In genomic region chr12:124750787-124751471, GRCh38 we compare ENCODE assay signal across 13 cellular contexts.
DNase-seq lines count a peak whose midpoint lies in the region; ATAC-seq and TF ChIP-seq lines count a peak whose summit lies in the region.
"Had no signal": no experiment of that assay in that cellular context is flagged by ENCODE, and none has a peak within 500 bp of the region (broad histone marks: within the 10 kb centered on the region; RNA-seq: fewer than 3 reads in every experiment).

No MANE protein-coding gene starts in this region.

- no peaks in the 10 kb centered on the region for H3K9me3 ChIP-seq in OCI-LY3 (ENCODE audit: insufficient read depth, low read length)
- peaks cover 0 to 3% (median 0%) of the 10 kb centered on the region in 4 donors for H3K9me3 ChIP-seq in upper lobe of left lung
- H3K9me3 ChIP-seq: ascending aorta, gastroesophageal sphincter had no signal

- no peak overlapping the region for H2AFZ ChIP-seq in OCI-LY3 (ENCODE audit: low read depth, low read length)

- DNase-seq in activated CD4-positive, alpha-beta memory T cell treated with anti-CD3 and anti-CD28 coated beads for 36 hours = peak; percentile 23
- no peak for DNase-seq in activated CD4-positive, alpha-beta memory T cell treated with anti-CD3 and anti-CD28 coated beads, Interleukin-2, amount 10 ng/mL, durations not matched to agents 7 days and 5 days
- DNase-seq in foreskin fibroblast (no peak), upper lobe of left lung (no peak), AG08396 (ENCODE audit: low spot score) (no peak)
- no peak for DNase-seq in activated naive CD8-positive, alpha-beta T cell treated with anti-CD3 and anti-CD28 coated beads for 36 hours
- no peak for DNase-seq in activated effector memory CD4-positive, alpha-beta T cell treated with Interleukin-2 at 50 U/mL for 16 hours
- DNase-seq: activated CD4-positive, alpha-beta T cell treated with anti-CD3 and anti-CD28 coated beads, Interleukin-2, amount 50 U/mL, for 48 hours; KBM-7 had no signal

- H3K4me2 ChIP-seq in OCI-LY3 (ENCODE audit: low read length) = no peak overlapping the region

- WGBS in upper lobe of left lung, 2 donors = 62 to 85% methylated on average over 19 of the region's 19 CpGs

- H3K9ac ChIP-seq in OCI-LY3 (ENCODE audit: low read length) = no peak overlapping the region

- H3K4me1 Mint-ChIP-seq in activated CD4-positive, alpha-beta memory T cell treated with anti-CD3 and anti-CD28 coated beads for 36 hours (ENCODE audit: low read depth) = peaks cover 12% of the 10 kb centered on the region
- peaks cover 8% of the 10 kb centered on the region for H3K4me1 Mint-ChIP-seq in activated CD4-positive, alpha-beta memory T cell treated with anti-CD3 and anti-CD28 coated beads, Interleukin-2, amount 10 ng/mL, durations not matched to agents 7 days and 5 days
- H3K4me1 Mint-ChIP-seq in activated naive CD8-positive, alpha-beta T cell treated with anti-CD3 and anti-CD28 coated beads for 36 hours = peaks cover 23% of the 10 kb centered on the region

- H3K4me1 ChIP-seq in OCI-LY3 (ENCODE audit: low read length) (peaks cover 7% of the 10 kb centered on the region; the same call in 1 of the 2 replicates), upper lobe of left lung (peaks cover 40 to 56% (median 47%) of the 10 kb centered on the region in 4 donors)

- H3K36me3 Mint-ChIP-seq in activated CD4-positive, alpha-beta memory T cell treated with anti-CD3 and anti-CD28 coated beads for 36 hours = no peaks in the 10 kb centered on the region
- no peaks in the 10 kb centered on the region for H3K36me3 Mint-ChIP-seq in activated CD4-positive, alpha-beta memory T cell treated with anti-CD3 and anti-CD28 coated beads, Interleukin-2, amount 10 ng/mL, durations not matched to agents 7 days and 5 days (ENCODE audit: low read depth)
- no peaks in the 10 kb centered on the region for H3K36me3 Mint-ChIP-seq in activated naive CD8-positive, alpha-beta T cell treated with anti-CD3 and anti-CD28 coated beads for 36 hours
- H3K36me3 Mint-ChIP-seq: naive thymus-derived CD8-positive, alpha-beta T cell had no signal

- peaks cover 49% of the 10 kb centered on the region for H3K27me3 ChIP-seq in OCI-LY3 (ENCODE audit: low read depth, low read length)
- H3K27me3 ChIP-seq in upper lobe of left lung = no peaks in the 10 kb centered on the region
- H3K27me3 ChIP-seq: ascending aorta, gastroesophageal sphincter had no signal

- ATAC-seq in upper lobe of left lung (ENCODE audit: low FRiP score in 2 of 2) = no peak
- ATAC-seq: gastroesophageal sphincter had no signal

- no peak for TF ChIP-seq POLR2A in upper lobe of left lung (IDR thresholded peaks at IDR 0.05)

- no peaks in the 10 kb centered on the region for H3K79me2 ChIP-seq in OCI-LY3 (ENCODE audit: low read length)

- H3K4me3 ChIP-seq in OCI-LY3 (ENCODE audit: low read length) (no peak overlapping the region), foreskin fibroblast (ENCODE audit: low read depth in 1 of 2, low read length in 2 of 2) (no peak overlapping the region), upper lobe of left lung (no peak overlapping the region)
- H3K4me3 ChIP-seq: ascending aorta, gastroesophageal sphincter had no signal

- no peak overlapping the region for H3K27ac Mint-ChIP-seq in activated CD4-positive, alpha-beta memory T cell treated with anti-CD3 and anti-CD28 coated beads for 36 hours
- H3K27ac Mint-ChIP-seq in activated CD4-positive, alpha-beta memory T cell treated with anti-CD3 and anti-CD28 coated beads, Interleukin-2, amount 10 ng/mL, durations not matched to agents 7 days and 5 days = no peak overlapping the region
- H3K27ac Mint-ChIP-seq in activated naive CD8-positive, alpha-beta T cell treated with anti-CD3 and anti-CD28 coated beads for 36 hours = no peak overlapping the region

- TF ChIP-seq CTCF in OCI-LY3 (IDR thresholded peaks at IDR 0.05; ENCODE audit: low read depth, low read length) = peak; percentile 42
- peak; percentile 4 for TF ChIP-seq CTCF in foreskin fibroblast (IDR thresholded peaks at IDR 0.05; ENCODE audit: low read depth, low read length)
- no peak for TF ChIP-seq CTCF in upper lobe of left lung (IDR thresholded peaks at IDR 0.05)

- peaks cover 2% of the 10 kb centered on the region for H3K9me3 Mint-ChIP-seq in activated CD4-positive, alpha-beta memory T cell treated with anti-CD3 and anti-CD28 coated beads for 36 hours
- H3K9me3 Mint-ChIP-seq in activated CD4-positive, alpha-beta memory T cell treated with anti-CD3 and anti-CD28 coated beads, Interleukin-2, amount 10 ng/mL, durations not matched to agents 7 days and 5 days = peaks cover 5% of the 10 kb centered on the region
- H3K9me3 Mint-ChIP-seq in activated naive CD8-positive, alpha-beta T cell treated with anti-CD3 and anti-CD28 coated beads for 36 hours = peaks cover 7% of the 10 kb centered on the region

- POLR2A ChIA-PET in activated CD4-positive, alpha-beta memory T cell treated with anti-CD3 and anti-CD28 coated beads for 36 hours (lab: Charles Lee) = no interaction called here
- POLR2A ChIA-PET in activated CD4-positive, alpha-beta memory T cell treated with anti-CD3 and anti-CD28 coated beads, Interleukin-2, amount 10 ng/mL, durations not matched to agents 7 days and 5 days (lab: Charles Lee) = no interaction called here

- no peak overlapping the region for H3K4me3 Mint-ChIP-seq in activated CD4-positive, alpha-beta memory T cell treated with anti-CD3 and anti-CD28 coated beads for 36 hours
- H3K4me3 Mint-ChIP-seq in activated CD4-positive, alpha-beta memory T cell treated with anti-CD3 and anti-CD28 coated beads, Interleukin-2, amount 10 ng/mL, durations not matched to agents 7 days and 5 days = no peak overlapping the region
- no peak overlapping the region for H3K4me3 Mint-ChIP-seq in activated naive CD8-positive, alpha-beta T cell treated with anti-CD3 and anti-CD28 coated beads for 36 hours
- H3K4me3 Mint-ChIP-seq: naive thymus-derived CD8-positive, alpha-beta T cell had no signal

- H3K27ac ChIP-seq in OCI-LY3 (ENCODE audit: low read length) = no peak overlapping the region
- peak overlapping the region in 3 of 4 donors; percentile 33 to 54 (median 48) for H3K27ac ChIP-seq in upper lobe of left lung
- H3K27ac ChIP-seq: ascending aorta had no signal

- intact Hi-C loops in activated CD4-positive, alpha-beta memory T cell treated with anti-CD3 and anti-CD28 coated beads for 36 hours (cut with micrococcal nuclease) = no loop called here

- H3K27me3 Mint-ChIP-seq in activated CD4-positive, alpha-beta memory T cell treated with anti-CD3 and anti-CD28 coated beads for 36 hours = peaks cover 23% of the 10 kb centered on the region
- peaks cover 48% of the 10 kb centered on the region for H3K27me3 Mint-ChIP-seq in activated CD4-positive, alpha-beta memory T cell treated with anti-CD3 and anti-CD28 coated beads, Interleukin-2, amount 10 ng/mL, durations not matched to agents 7 days and 5 days
- H3K27me3 Mint-ChIP-seq in activated naive CD8-positive, alpha-beta T cell treated with anti-CD3 and anti-CD28 coated beads for 36 hours = peaks cover 46% of the 10 kb centered on the region

- CTCF ChIA-PET in activated CD4-positive, alpha-beta memory T cell treated with anti-CD3 and anti-CD28 coated beads for 36 hours (lab: Charles Lee) = interaction anchor here (1.5 to 1.8 kb wide), 2 partner anchors 10 to 404 kb away, joined by 3 to 6 read pairs; no protein-coding TSS in a partner anchor
- CTCF ChIA-PET in activated CD4-positive, alpha-beta memory T cell treated with anti-CD3 and anti-CD28 coated beads, Interleukin-2, amount 10 ng/mL, durations not matched to agents 7 days and 5 days (lab: Charles Lee) = no interaction called here

- H4K20me1 ChIP-seq in OCI-LY3 (ENCODE audit: insufficient read depth, low read length) = no peaks in the 10 kb centered on the region

- no peaks in the 10 kb centered on the region for H3K36me3 ChIP-seq in OCI-LY3 (replicated peaks; ENCODE audit: low read depth, low read length)
- no peaks in the 10 kb centered on the region for H3K36me3 ChIP-seq in upper lobe of left lung
- H3K36me3 ChIP-seq: ascending aorta, gastroesophageal sphincter had no signal

- no peak for TF ChIP-seq EP300 in upper lobe of left lung (IDR thresholded peaks at IDR 0.05)

Comparison
In these comparisons a context has a peak if more than half of its experiments do, and no peak if none do; other contexts are left out.
1. CTCF ChIP-seq: peak in OCI-LY3 (single experiment) and foreskin fibroblast (single experiment); none in upper lobe of left lung (0 of 6).